ENCODE assay signal across 1 cellular context in the genomic region with DNA sequence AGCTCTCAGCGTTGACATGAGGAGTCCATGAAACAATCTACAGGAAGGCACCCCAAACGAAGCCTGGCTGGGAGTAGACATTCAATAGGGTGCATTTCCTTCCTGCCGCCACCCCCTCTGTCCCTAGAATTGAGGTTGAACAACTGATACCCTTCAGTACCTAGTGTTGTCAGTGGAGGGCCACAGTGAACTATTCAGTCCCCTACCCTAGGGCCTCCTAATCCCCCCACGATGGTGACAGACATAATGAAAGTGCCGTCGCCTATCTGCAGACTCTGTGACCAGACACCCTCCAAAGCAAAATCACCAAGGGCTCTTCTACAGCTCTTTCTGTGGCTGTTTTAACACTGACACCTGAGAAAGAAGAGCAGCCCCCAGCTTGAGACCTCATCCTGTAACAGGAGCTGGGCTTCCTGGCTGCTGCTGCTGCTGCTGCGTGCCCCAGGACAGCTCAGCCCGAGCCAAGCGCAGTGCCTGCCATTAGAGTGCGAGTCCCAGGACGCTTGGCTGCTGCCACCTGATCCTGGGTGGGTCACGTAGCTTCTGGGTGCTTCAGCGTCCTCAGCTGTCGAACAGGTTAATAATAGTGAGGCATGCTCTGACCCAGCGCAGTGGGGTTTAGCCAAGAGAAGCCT.
TF ChIP-seq lines count a peak whose summit lies in the region.

No MANE protein-coding gene starts in this region.

TF ChIP-seq in GM12878, 131 proteins besides CTCF, POLR2A, EP300 and RAD21 (continued from another document):
- TF ChIP-seq KAT2A (conservative IDR thresholded peaks at IDR 0.05; ENCODE audit: control insufficient read depth, low read depth, low read length) (no peak), CEBPB (IDR thresholded peaks at IDR 0.05; ENCODE audit: borderline replicate concordance in 1 of 2, low read depth in 2 of 2, low read length in 2 of 2) (no peak), STAT1 (conservative IDR thresholded peaks at IDR 0.05) (no peak), JUND (IDR thresholded peaks at IDR 0.05; ENCODE audit: low read depth, low read length) (no peak), PAX8 (IDR thresholded peaks at IDR 0.05) (no peak), PAX5 (IDR thresholded peaks at IDR 0.05; ENCODE audit: borderline replicate concordance, low read depth, low read length) (no peak), CREM (IDR thresholded peaks at IDR 0.05; ENCODE audit: low read depth) (no peak), SUPT20H (IDR thresholded peaks at IDR 0.05; ENCODE audit: borderline replicate concordance, control insufficient read depth, low read depth, low read length) (no peak), CBX3 (IDR thresholded peaks at IDR 0.05; ENCODE audit: borderline replicate concordance, low read depth) (no peak), POLR2AphosphoS2 (IDR thresholded peaks at IDR 0.05; ENCODE audit: low read depth, low read length) (no peak)
- TF ChIP-seq, protein P1, sequence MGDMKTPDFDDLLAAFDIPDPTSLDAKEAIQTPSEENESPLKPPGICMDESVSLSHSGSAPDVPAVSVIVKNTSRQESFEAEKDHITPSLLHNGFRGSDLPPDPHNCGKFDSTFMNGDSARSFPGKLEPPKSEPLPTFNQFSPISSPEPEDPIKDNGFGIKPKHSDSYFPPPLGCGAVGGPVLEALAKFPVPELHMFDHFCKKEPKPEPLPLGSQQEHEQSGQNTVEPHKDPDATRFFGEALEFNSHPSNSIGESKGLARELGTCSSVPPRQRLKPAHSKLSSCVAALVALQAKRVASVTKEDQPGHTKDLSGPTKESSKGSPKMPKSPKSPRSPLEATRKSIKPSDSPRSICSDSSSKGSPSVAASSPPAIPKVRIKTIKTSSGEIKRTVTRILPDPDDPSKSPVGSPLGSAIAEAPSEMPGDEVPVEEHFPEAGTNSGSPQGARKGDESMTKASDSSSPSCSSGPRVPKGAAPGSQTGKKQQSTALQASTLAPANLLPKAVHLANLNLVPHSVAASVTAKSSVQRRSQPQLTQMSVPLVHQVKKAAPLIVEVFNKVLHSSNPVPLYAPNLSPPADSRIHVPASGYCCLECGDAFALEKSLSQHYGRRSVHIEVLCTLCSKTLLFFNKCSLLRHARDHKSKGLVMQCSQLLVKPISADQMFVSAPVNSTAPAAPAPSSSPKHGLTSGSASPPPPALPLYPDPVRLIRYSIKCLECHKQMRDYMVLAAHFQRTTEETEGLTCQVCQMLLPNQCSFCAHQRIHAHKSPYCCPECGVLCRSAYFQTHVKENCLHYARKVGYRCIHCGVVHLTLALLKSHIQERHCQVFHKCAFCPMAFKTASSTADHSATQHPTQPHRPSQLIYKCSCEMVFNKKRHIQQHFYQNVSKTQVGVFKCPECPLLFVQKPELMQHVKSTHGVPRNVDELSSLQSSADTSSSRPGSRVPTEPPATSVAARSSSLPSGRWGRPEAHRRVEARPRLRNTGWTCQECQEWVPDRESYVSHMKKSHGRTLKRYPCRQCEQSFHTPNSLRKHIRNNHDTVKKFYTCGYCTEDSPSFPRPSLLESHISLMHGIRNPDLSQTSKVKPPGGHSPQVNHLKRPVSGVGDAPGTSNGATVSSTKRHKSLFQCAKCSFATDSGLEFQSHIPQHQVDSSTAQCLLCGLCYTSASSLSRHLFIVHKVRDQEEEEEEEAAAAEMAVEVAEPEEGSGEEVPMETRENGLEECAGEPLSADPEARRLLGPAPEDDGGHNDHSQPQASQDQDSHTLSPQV (IDR thresholded peaks at IDR 0.05) = no peak
- TF ChIP-seq, protein P2, sequence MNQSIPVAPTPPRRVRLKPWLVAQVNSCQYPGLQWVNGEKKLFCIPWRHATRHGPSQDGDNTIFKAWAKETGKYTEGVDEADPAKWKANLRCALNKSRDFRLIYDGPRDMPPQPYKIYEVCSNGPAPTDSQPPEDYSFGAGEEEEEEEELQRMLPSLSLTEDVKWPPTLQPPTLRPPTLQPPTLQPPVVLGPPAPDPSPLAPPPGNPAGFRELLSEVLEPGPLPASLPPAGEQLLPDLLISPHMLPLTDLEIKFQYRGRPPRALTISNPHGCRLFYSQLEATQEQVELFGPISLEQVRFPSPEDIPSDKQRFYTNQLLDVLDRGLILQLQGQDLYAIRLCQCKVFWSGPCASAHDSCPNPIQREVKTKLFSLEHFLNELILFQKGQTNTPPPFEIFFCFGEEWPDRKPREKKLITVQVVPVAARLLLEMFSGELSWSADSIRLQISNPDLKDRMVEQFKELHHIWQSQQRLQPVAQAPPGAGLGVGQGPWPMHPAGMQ (IDR thresholded peaks at IDR 0.05; ENCODE audit: borderline replicate concordance) = no peak
- TF ChIP-seq, protein P3, sequence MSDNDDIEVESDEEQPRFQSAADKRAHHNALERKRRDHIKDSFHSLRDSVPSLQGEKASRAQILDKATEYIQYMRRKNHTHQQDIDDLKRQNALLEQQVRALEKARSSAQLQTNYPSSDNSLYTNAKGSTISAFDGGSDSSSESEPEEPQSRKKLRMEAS (IDR thresholded peaks at IDR 0.05; ENCODE audit: low read depth, low read length) = no peak
